In genomic region chr22:31274017-31274416, GRCh38 we compare ENCODE assay signal across 23 cellular contexts. TPM values are rescaled to one million over a fixed set of nuclear protein-coding genes. Genes with fewer than 3 reads are reported as not detected.
A peak's percentile ranks its signal among the peaks of the same experiment; 100 is the strongest.
DNase-seq lines count a peak whose midpoint lies in the region; ATAC-seq, FAIRE-seq and TF ChIP-seq lines count a peak whose summit lies in the region.
"Had no signal": no experiment of that assay in that cellular context is flagged by ENCODE, and none has a peak within 500 bp of the region (broad histone marks: within the 10 kb centered on the region; RNA-seq: fewer than 3 reads in every experiment).

No MANE protein-coding gene starts in this region.

- H3K36me3 ChIP-seq in CD8-positive, alpha-beta T cell (ENCODE audit: insufficient read depth, low read length) = no peaks in the 10 kb centered on the region
- peaks cover 9 to 56% (median 10%) of the 10 kb centered on the region in 4 donors for H3K36me3 ChIP-seq in sigmoid colon

- H3K36me3 Mint-ChIP-seq in activated CD8-positive, alpha-beta T cell treated with anti-CD3 and anti-CD28 coated beads for 36 hours (ENCODE audit: low read depth) = peaks cover 35% of the 10 kb centered on the region
- peaks cover 58% of the 10 kb centered on the region for H3K36me3 Mint-ChIP-seq in activated CD8-positive, alpha-beta T cell treated with anti-CD3 and anti-CD28 coated beads, Interleukin-2, amount 10 ng/mL, durations not matched to agents 7 days and 5 days (ENCODE audit: low read depth)
- peaks cover 52% of the 10 kb centered on the region for H3K36me3 Mint-ChIP-seq in CD8-positive, alpha-beta T cell
- H3K36me3 Mint-ChIP-seq in endothelial cell (ENCODE audit: low read depth, unreplicated experiment) = peaks cover 63% of the 10 kb centered on the region

- no peak for TF ChIP-seq EP300 in sigmoid colon (IDR thresholded peaks at IDR 0.05)

- no peak overlapping the region for H3K4me3 ChIP-seq in CD8-positive, alpha-beta T cell (ENCODE audit: low read depth, low read length)
- no peak overlapping the region for H3K4me3 ChIP-seq in sigmoid colon
- H3K4me3 ChIP-seq: BLaER1, tibial artery had no signal

- POLR2A ChIA-PET in activated CD8-positive, alpha-beta T cell treated with anti-CD3 and anti-CD28 coated beads for 36 hours (lab: Charles Lee) = interaction anchor here (0.8 to 1.7 kb wide), 5 partner anchors 9 to 61 kb away, joined by 3 to 7 read pairs (median 3); partner anchors contain the start of gene LIMK2
- POLR2A ChIA-PET in activated CD8-positive, alpha-beta T cell treated with anti-CD3 and anti-CD28 coated beads, Interleukin-2, amount 10 ng/mL, durations not matched to agents 7 days and 5 days (lab: Charles Lee) = interaction anchor here (0.7 to 1.6 kb wide), 5 partner anchors 8 to 66 kb away, joined by 3 to 5 read pairs (median 3); partner anchors contain the start of gene PIK3IP1
- POLR2A ChIA-PET in CD8-positive, alpha-beta T cell (lab: Charles Lee) = interaction anchor here (1.4 to 18.7 kb wide), 4 partner anchors 9 to 23 kb away, joined by 4 to 608 read pairs (median 35); partner anchors contain the start of gene PIK3IP1

- peak overlapping the region; percentile 21 for H3K27ac Mint-ChIP-seq in activated CD8-positive, alpha-beta T cell treated with anti-CD3 and anti-CD28 coated beads for 36 hours
- no peak overlapping the region for H3K27ac Mint-ChIP-seq in activated CD8-positive, alpha-beta T cell treated with anti-CD3 and anti-CD28 coated beads, Interleukin-2, amount 10 ng/mL, durations not matched to agents 7 days and 5 days
- H3K27ac Mint-ChIP-seq in CD8-positive, alpha-beta T cell = peak overlapping the region; percentile 91
- H3K27ac Mint-ChIP-seq in endothelial cell (ENCODE audit: unreplicated experiment) = no peak overlapping the region

- H3K4me3 Mint-ChIP-seq in activated CD8-positive, alpha-beta T cell treated with anti-CD3 and anti-CD28 coated beads for 36 hours = no peak overlapping the region
- no peak overlapping the region for H3K4me3 Mint-ChIP-seq in activated CD8-positive, alpha-beta T cell treated with anti-CD3 and anti-CD28 coated beads, Interleukin-2, amount 10 ng/mL, durations not matched to agents 7 days and 5 days
- H3K4me3 Mint-ChIP-seq in CD8-positive, alpha-beta T cell = no peak overlapping the region
- H3K4me3 Mint-ChIP-seq in endothelial cell (ENCODE audit: unreplicated experiment) = peak overlapping the region; percentile 78
- H3K4me3 Mint-ChIP-seq: central memory CD8-positive, alpha-beta T cell had no signal

- DNase-seq in activated CD8-positive, alpha-beta T cell treated with anti-CD3 and anti-CD28 coated beads for 36 hours = no peak
- no peak for DNase-seq in activated CD8-positive, alpha-beta T cell treated with anti-CD3 and anti-CD28 coated beads, Interleukin-2, amount 10 ng/mL, durations not matched to agents 7 days and 5 days
- no peak for DNase-seq in CD8-positive, alpha-beta T cell
- DNase-seq in endothelial cell (ENCODE audit: low spot score) (no peak), sigmoid colon (peak; percentile 8), frontal cortex (ENCODE audit: low spot score in 2 of 2) (no peak), amygdala (lab: John Stamatoyannopoulos, UW) (no peak)
- DNase-seq: activated CD4-positive, CD25-positive, alpha-beta regulatory T cell treated with anti-CD3 and anti-CD28 coated beads, Interleukin-2, amount 50 U/mL, for 72 hours; anterior cingulate cortex; foreskin melanocyte; islet precursor cell; KG1; NCI-H1694; retina; stimulated activated CD4-positive, alpha-beta T cell treated with anti-CD3 and anti-CD28 coated beads, Interleukin-4, amount 100 ng/mL, for 24 hours; stimulated activated naive CD8-positive, alpha-beta T cell treated with anti-CD3 and anti-CD28 coated beads, Interleukin-15, Interleukin-2, amounts not matched to agents 100 U/mL and 50 U/mL, for 24 hours had no signal

- CTCF ChIA-PET in activated CD8-positive, alpha-beta T cell treated with anti-CD3 and anti-CD28 coated beads for 36 hours (lab: Charles Lee) = interaction anchor here (0.7 to 7.4 kb wide), 13 partner anchors 10 to 189 kb away, joined by 3 to 110 read pairs (median 9); partner anchors contain the start of genes LIMK2 and SELENOM
- CTCF ChIA-PET in activated CD8-positive, alpha-beta T cell treated with anti-CD3 and anti-CD28 coated beads, Interleukin-2, amount 10 ng/mL, durations not matched to agents 7 days and 5 days (lab: Charles Lee) = interaction anchor here (1.0 to 7.0 kb wide), 10 partner anchors 11 to 112 kb away, joined by 3 to 83 read pairs (median 17); partner anchors contain the start of genes LIMK2 and PIK3IP1
- CTCF ChIA-PET in CD8-positive, alpha-beta T cell (lab: Charles Lee) = interaction anchor here (1.1 to 7.6 kb wide), 12 partner anchors 10 to 75 kb away, joined by 3 to 84 read pairs (median 18); partner anchors contain the start of genes LIMK2 and PIK3IP1

- H3K4me1 ChIP-seq in CD8-positive, alpha-beta T cell (ENCODE audit: insufficient read depth, low read length) = peaks cover 73% of the 10 kb centered on the region
- H3K4me1 ChIP-seq in sigmoid colon = peaks cover 0 to 5% (median 0%) of the 10 kb centered on the region in 4 donors
- H3K4me1 ChIP-seq: BLaER1 had no signal

- no peak for TF ChIP-seq POLR2A in sigmoid colon (IDR thresholded peaks at IDR 0.05)

- H3K4me1 Mint-ChIP-seq in activated CD8-positive, alpha-beta T cell treated with anti-CD3 and anti-CD28 coated beads for 36 hours (ENCODE audit: low read depth) = peaks cover 52% of the 10 kb centered on the region
- H3K4me1 Mint-ChIP-seq in activated CD8-positive, alpha-beta T cell treated with anti-CD3 and anti-CD28 coated beads, Interleukin-2, amount 10 ng/mL, durations not matched to agents 7 days and 5 days (ENCODE audit: low read depth) = peaks cover 14% of the 10 kb centered on the region
- H3K4me1 Mint-ChIP-seq in CD8-positive, alpha-beta T cell (ENCODE audit: low read depth) = peaks cover 75% of the 10 kb centered on the region
- peaks cover 30% of the 10 kb centered on the region for H3K4me1 Mint-ChIP-seq in endothelial cell (ENCODE audit: unreplicated experiment)

- no peak for FAIRE-seq in frontal cortex (lab: Jason Lieb, UNC)

- H3K9me3 Mint-ChIP-seq in activated CD8-positive, alpha-beta T cell treated with anti-CD3 and anti-CD28 coated beads for 36 hours = no peaks in the 10 kb centered on the region
- H3K9me3 Mint-ChIP-seq in activated CD8-positive, alpha-beta T cell treated with anti-CD3 and anti-CD28 coated beads, Interleukin-2, amount 10 ng/mL, durations not matched to agents 7 days and 5 days (ENCODE audit: insufficient read depth) = no peaks in the 10 kb centered on the region
- H3K9me3 Mint-ChIP-seq in CD8-positive, alpha-beta T cell = no peaks in the 10 kb centered on the region
- H3K9me3 Mint-ChIP-seq in endothelial cell (ENCODE audit: unreplicated experiment) = no peaks in the 10 kb centered on the region
- H3K9me3 Mint-ChIP-seq: central memory CD8-positive, alpha-beta T cell had no signal

- H3K27ac ChIP-seq in CD8-positive, alpha-beta T cell (ENCODE audit: low read depth, low read length) = no peak overlapping the region
- H3K27ac ChIP-seq in sigmoid colon = no peak overlapping the region
- H3K27ac ChIP-seq: BLaER1, tibial artery had no signal

- no peak for ATAC-seq in activated CD8-positive, alpha-beta T cell treated with anti-CD3 and anti-CD28 coated beads for 36 hours
- no peak for ATAC-seq in activated CD8-positive, alpha-beta T cell treated with anti-CD3 and anti-CD28 coated beads, Interleukin-2, amount 10 ng/mL, durations not matched to agents 7 days and 5 days
- ATAC-seq in CD8-positive, alpha-beta T cell = no peak
- no peak for ATAC-seq in GM19467 (IDR thresholded peaks at IDR 0.05; ENCODE audit: unreplicated experiment)
- ATAC-seq: esophagus mucosa; SK-N-SH treated with all-trans-retinoic acid at 6 μM for 48 hours; stimulated activated naive CD8-positive, alpha-beta T cell treated with anti-CD3 and anti-CD28 coated beads, Interleukin-15, Interleukin-2, amounts not matched to agents 100 U/mL and 50 U/mL, for 24 hours had no signal

- 48 to 82% methylated on average over 3 of the region's 3 CpGs for WGBS in sigmoid colon, 2 donors

- no peaks in the 10 kb centered on the region for H3K27me3 ChIP-seq in CD8-positive, alpha-beta T cell (ENCODE audit: insufficient read depth, low read length)
- no peaks in the 10 kb centered on the region for H3K27me3 ChIP-seq in sigmoid colon
- H3K27me3 ChIP-seq: BLaER1, neutrophil, tibial artery had no signal

- H3K27me3 Mint-ChIP-seq in activated CD8-positive, alpha-beta T cell treated with anti-CD3 and anti-CD28 coated beads for 36 hours = no peaks in the 10 kb centered on the region
- H3K27me3 Mint-ChIP-seq in activated CD8-positive, alpha-beta T cell treated with anti-CD3 and anti-CD28 coated beads, Interleukin-2, amount 10 ng/mL, durations not matched to agents 7 days and 5 days (ENCODE audit: low read depth) = no peaks in the 10 kb centered on the region
- H3K27me3 Mint-ChIP-seq in CD8-positive, alpha-beta T cell (ENCODE audit: low read depth) = no peaks in the 10 kb centered on the region
- peaks cover 13% of the 10 kb centered on the region for H3K27me3 Mint-ChIP-seq in endothelial cell (ENCODE audit: unreplicated experiment)
- H3K27me3 Mint-ChIP-seq: central memory CD8-positive, alpha-beta T cell had no signal

- no peak for TF ChIP-seq CTCF in activated CD8-positive, alpha-beta T cell treated with anti-CD3 and anti-CD28 coated beads for 36 hours (IDR thresholded peaks at IDR 0.05)
- TF ChIP-seq CTCF in CD8-positive, alpha-beta T cell (IDR thresholded peaks at IDR 0.05) = no peak
- TF ChIP-seq CTCF in endothelial cell (IDR thresholded peaks at IDR 0.05; ENCODE audit: unreplicated experiment) = no peak
- no peak for TF ChIP-seq CTCF in sigmoid colon (IDR thresholded peaks at IDR 0.05)

- intact Hi-C loops in activated CD8-positive, alpha-beta T cell treated with anti-CD3 and anti-CD28 coated beads for 36 hours (cut with micrococcal nuclease) = no loop called here
- intact Hi-C loops in CD8-positive, alpha-beta T cell (cut with DNase I, micrococcal nuclease) = loop anchor here in 1 of 2 experiments (5.0 to 10.0 kb wide), 2 partner anchors 38 to 309 kb away; partner anchors contain the start of genes MORC2 and TUG1
- intact Hi-C loops in sigmoid colon (cut with DNase I) = loop anchor here (5.0 kb wide), 1 partner anchor 62 kb away; the partner anchor contains the start of gene LIMK2

- no peaks in the 10 kb centered on the region for H3K9me3 ChIP-seq in CD8-positive, alpha-beta T cell (ENCODE audit: low read length)
- no peaks in the 10 kb centered on the region for H3K9me3 ChIP-seq in sigmoid colon
- H3K9me3 ChIP-seq: BLaER1, neutrophil, tibial artery had no signal

RNA-seq across cellular contexts. Expression of gene PIK3IP1, which starts 18.3 kb away (rescaled TPM):
- 10 to 100 TPM; 18.2 to 19.6 TPM for total RNA-seq in activated CD8-positive, alpha-beta T cell treated with anti-CD3 and anti-CD28 coated beads for 36 hours
- total RNA-seq in activated CD8-positive, alpha-beta T cell treated with anti-CD3 and anti-CD28 coated beads, Interleukin-2, amount 10 ng/mL, durations not matched to agents 7 days and 5 days = 10 to 100 TPM; 13.2 to 16.1 TPM
- 100 to 1,000 TPM; 802 to 814 TPM for total RNA-seq in CD8-positive, alpha-beta T cell
- 13.4 TPM for total RNA-seq in endothelial cell (ENCODE audit: unreplicated experiment)
- total RNA-seq in sigmoid colon = 10 to 100 TPM; 32.4 to 55.0 (median 50.3) TPM
- 10 to 100 TPM in 1 of 3 donors, 1 to 10 TPM in 2; 5.8 to 87.6 (median 6.0) TPM for polyA plus RNA-seq in sigmoid colon
- 20.8 TPM for total RNA-seq in frontal cortex

Comparison
In these comparisons a context has a peak if more than half of its experiments do, and no peak if none do; other contexts are left out.
1. H3K27ac Mint-ChIP-seq: peak in activated CD8-positive, alpha-beta T cell treated with anti-CD3 and anti-CD28 coated beads for 36 hours (single experiment) and CD8-positive, alpha-beta T cell (single experiment); none in activated CD8-positive, alpha-beta T cell treated with anti-CD3 and anti-CD28 coated beads, Interleukin-2, amount 10 ng/mL, durations not matched to agents 7 days and 5 days (single experiment) and endothelial cell (single experiment).
2. RNA of gene PIK3IP1, which starts 18.3 kb away (total RNA-seq): 802 to 814 TPM in CD8-positive, alpha-beta T cell; 32.4 to 55.0 TPM in sigmoid colon, 20.8 TPM in frontal cortex (single experiment), 18.2 to 19.6 TPM in activated CD8-positive, alpha-beta T cell treated with anti-CD3 and anti-CD28 coated beads for 36 hours, 13.2 to 16.1 TPM in activated CD8-positive, alpha-beta T cell treated with anti-CD3 and anti-CD28 coated beads, Interleukin-2, amount 10 ng/mL, durations not matched to agents 7 days and 5 days and 13.4 TPM in endothelial cell (single experiment); every median in the first group is over 10 times any median in the second.